In genomic region chr6:17866876-17867444, GRCh38 we compare ENCODE assay signal across 17 cellular contexts.
DNase-seq lines count a peak whose midpoint lies in the region; ATAC-seq and TF ChIP-seq lines count a peak whose summit lies in the region.
"Had no signal": no experiment of that assay in that cellular context is flagged by ENCODE, and none has a peak within 500 bp of the region (broad histone marks: within the 10 kb centered on the region; RNA-seq: fewer than 3 reads in every experiment).

No MANE protein-coding gene starts in this region.

- H3K9me3 Mint-ChIP-seq in stimulated activated memory B cell treated with anti-CD40 and anti-IgM and Interleukin-4, amounts not matched to agents 10 μg/mL and 1 μg/mL and 100 μg/mL, for 72 hours = no peaks in the 10 kb centered on the region
- H3K9me3 Mint-ChIP-seq: neural progenitor cell; T-helper 2 cell treated with Interferon-gamma antibody and Interleukin-4, amounts not matched to agents 5 μg/mL and 100 μg/mL, for 36 hours had no signal

- no peaks in the 10 kb centered on the region for H3K27me3 Mint-ChIP-seq in stimulated activated memory B cell treated with anti-CD40 and anti-IgM and Interleukin-4, amounts not matched to agents 10 μg/mL and 1 μg/mL and 100 μg/mL, for 72 hours

- WGBS in esophagus muscularis mucosa = 85% methylated on average over 1 of the region's 1 CpG

- H3K27ac ChIP-seq in esophagus muscularis mucosa (replicated peaks in 1 of 4) = peak overlapping the region; percentile 50 to 78 (median 68)
- H3K27ac ChIP-seq: neural progenitor cell had no signal

- no peaks in the 10 kb centered on the region for H3K27me3 ChIP-seq in esophagus muscularis mucosa
- H3K27me3 ChIP-seq: neural progenitor cell, vagina had no signal

- no peaks in the 10 kb centered on the region for H3K4me1 Mint-ChIP-seq in stimulated activated memory B cell treated with anti-CD40 and anti-IgM and Interleukin-4, amounts not matched to agents 10 μg/mL and 1 μg/mL and 100 μg/mL, for 72 hours

- H3K4me3 Mint-ChIP-seq in stimulated activated memory B cell treated with anti-CD40 and anti-IgM and Interleukin-4, amounts not matched to agents 10 μg/mL and 1 μg/mL and 100 μg/mL, for 72 hours = no peak overlapping the region
- H3K4me3 Mint-ChIP-seq: neural progenitor cell; T-helper 2 cell treated with Interferon-gamma antibody and Interleukin-4, amounts not matched to agents 5 μg/mL and 100 μg/mL, for 36 hours had no signal

- in situ Hi-C loops in SK-MEL-5 (cut with HindIII; ENCODE audit: low pct_unique_long_range_greater_than_20kb, low sequenced_read_pairs) = no loop called here
- in situ Hi-C loops in ACHN (cut with HindIII; ENCODE audit: low pct_ligation_motif_present, low pct_unique_long_range_greater_than_20kb, low sequenced_read_pairs) = no loop called here

- no peak overlapping the region for H3K4me3 ChIP-seq in esophagus muscularis mucosa
- H3K4me3 ChIP-seq: neural progenitor cell, vagina had no signal

- TF ChIP-seq CTCF in esophagus muscularis mucosa (IDR thresholded peaks at IDR 0.05) = no peak

- no peak for ATAC-seq in stimulated activated memory B cell treated with anti-CD40 and anti-IgM and Interleukin-4, amounts not matched to agents 10 μg/mL and 1 μg/mL and 100 μg/mL, for 72 hours

- no peak for TF ChIP-seq POLR2A in esophagus muscularis mucosa (IDR thresholded peaks at IDR 0.05; ENCODE audit: low read depth)

- H3K36me3 Mint-ChIP-seq in stimulated activated memory B cell treated with anti-CD40 and anti-IgM and Interleukin-4, amounts not matched to agents 10 μg/mL and 1 μg/mL and 100 μg/mL, for 72 hours = no peaks in the 10 kb centered on the region

- DNase-seq in Ammon's horn (ENCODE audit: low spot score) = peak; percentile 86
- peak; percentile 45 for DNase-seq in SK-MEL-5 (ENCODE audit: low read depth, low spot score)
- DNase-seq in esophagus muscularis mucosa (ENCODE audit: extremely low spot score) = no peak
- peak; percentile 97 for DNase-seq in pons (ENCODE audit: low spot score)
- no peak for DNase-seq in ACHN
- DNase-seq in effector CD8-positive, alpha-beta T cell (lab: John Stamatoyannopoulos, UW) = no peak
- no peak for DNase-seq in 8988T
- DNase-seq: activated CD4-positive, alpha-beta T cell treated with anti-CD3 and anti-CD28 coated beads for 4 hours; activated naive CD4-positive, alpha-beta T cell treated with Interleukin-2 at 50 U/mL for 16 hours; Caco-2; effector memory CD4-positive, alpha-beta T cell; mesenchymal stem cell; Right ventricle myocardium superior had no signal

- no peaks in the 10 kb centered on the region for H3K36me3 ChIP-seq in esophagus muscularis mucosa
- H3K36me3 ChIP-seq: neural progenitor cell, vagina had no signal

- intact Hi-C loops in esophagus muscularis mucosa (cut with DNase I) = loop anchor here (5.0 kb wide), 1 partner anchor 120 kb away; the partner anchor contains the start of gene KIF13A

- H3K9me3 ChIP-seq in esophagus muscularis mucosa = no peaks in the 10 kb centered on the region
- H3K9me3 ChIP-seq: Caco-2, vagina had no signal

- peaks cover 44 to 88% (median 81%) of the 10 kb centered on the region in 4 donors for H3K4me1 ChIP-seq in esophagus muscularis mucosa
- H3K4me1 ChIP-seq: neural progenitor cell had no signal

- no peak for TF ChIP-seq EP300 in esophagus muscularis mucosa (IDR thresholded peaks at IDR 0.05)

- H3K27ac Mint-ChIP-seq in stimulated activated memory B cell treated with anti-CD40 and anti-IgM and Interleukin-4, amounts not matched to agents 10 μg/mL and 1 μg/mL and 100 μg/mL, for 72 hours = no peak overlapping the region
- H3K27ac Mint-ChIP-seq: neural progenitor cell; T-helper 2 cell treated with Interferon-gamma antibody and Interleukin-4, amounts not matched to agents 5 μg/mL and 100 μg/mL, for 36 hours had no signal

Comparison
In these comparisons a context has a peak if more than half of its experiments do, and no peak if none do; other contexts are left out.
1. DNase-seq: peak in Ammon's horn (single experiment), SK-MEL-5 (single experiment) and pons (single experiment); none in esophagus muscularis mucosa (single experiment), ACHN (single experiment), effector CD8-positive, alpha-beta T cell (single experiment) and 8988T (single experiment).